In genomic region chr17:64599187-64599676, GRCh38 we compare ENCODE assay signal across 8 cellular contexts.
DNase-seq lines count a peak whose midpoint lies in the region; ATAC-seq, FAIRE-seq and TF ChIP-seq lines count a peak whose summit lies in the region.

No MANE protein-coding gene starts in this region.

- WGBS in testis, 2 donors: 73 to 87% methylated on average over 10 of the region's 10 CpGs

- TF ChIP-seq POLR2A in GM12891 (IDR thresholded peaks at IDR 0.05; ENCODE audit: low read depth, low read length) (peak; percentile 74), testis (IDR thresholded peaks at IDR 0.05) (no peak)

- intact Hi-C loops in testis (cut with DNase I; ENCODE audit: low total_unique reads): no loop called here

- peaks cover 8% of the 10 kb centered on the region for H3K36me3 Mint-ChIP-seq in T-helper 1 cell treated with Interleukin-12 subunit alpha and Interleukin-12 subunit beta and Interleukin-4 antibody, amounts not matched to agents 30 μg/mL and 1 μg/mL, for 36 hours (ENCODE audit: low read depth)
- H3K36me3 Mint-ChIP-seq in activated naive CD8-positive, alpha-beta T cell treated with anti-CD3 and anti-CD28 coated beads, Interleukin-2, amount 10 ng/mL, durations not matched to agents 7 days and 5 days: peaks cover 10% of the 10 kb centered on the region

- peak; percentile 86 for FAIRE-seq in GM12891 (lab: Jason Lieb, UNC)

- DNase-seq in GM12891 (ENCODE audit: insufficient read length, low spot score): no peak
- peak; percentile 60 for DNase-seq in activated naive CD8-positive, alpha-beta T cell treated with anti-CD3 and anti-CD28 coated beads, Interleukin-2, amount 10 ng/mL, durations not matched to agents 7 days and 5 days
- peak; percentile 10 to 24 (median 17) for DNase-seq in stimulated activated CD4-positive, alpha-beta T cell treated with anti-CD3 and anti-CD28 coated beads, TNF-alpha, amount 100 ng/mL, for 48 hours (ENCODE audit: low read depth in 3 of 3)
- DNase-seq in pons (ENCODE audit: low spot score): no peak
- DNase-seq in NCI-H526 treated with DMSO at 0.1 percent for 48 hours (lab: John Stamatoyannopoulos, UW): no peak
- DNase-seq in testis: no peak

- H3K9me3 Mint-ChIP-seq in T-helper 1 cell treated with Interleukin-12 subunit alpha and Interleukin-12 subunit beta and Interleukin-4 antibody, amounts not matched to agents 30 μg/mL and 1 μg/mL, for 36 hours: no peaks in the 10 kb centered on the region
- H3K9me3 Mint-ChIP-seq in activated naive CD8-positive, alpha-beta T cell treated with anti-CD3 and anti-CD28 coated beads, Interleukin-2, amount 10 ng/mL, durations not matched to agents 7 days and 5 days: no peaks in the 10 kb centered on the region

- H3K27ac ChIP-seq in testis: no peak overlapping the region

- H3K27me3 Mint-ChIP-seq in T-helper 1 cell treated with Interleukin-12 subunit alpha and Interleukin-12 subunit beta and Interleukin-4 antibody, amounts not matched to agents 30 μg/mL and 1 μg/mL, for 36 hours (ENCODE audit: low read depth): no peaks in the 10 kb centered on the region
- H3K27me3 Mint-ChIP-seq in activated naive CD8-positive, alpha-beta T cell treated with anti-CD3 and anti-CD28 coated beads, Interleukin-2, amount 10 ng/mL, durations not matched to agents 7 days and 5 days: no peaks in the 10 kb centered on the region

- no peak overlapping the region for H3K4me3 ChIP-seq in testis

- peak; percentile 89 for ATAC-seq in HG02678 (IDR thresholded peaks at IDR 0.05; ENCODE audit: unreplicated experiment)
- ATAC-seq in activated naive CD8-positive, alpha-beta T cell treated with anti-CD3 and anti-CD28 coated beads, Interleukin-2, amount 10 ng/mL, durations not matched to agents 7 days and 5 days (ENCODE audit: low read depth): peak; percentile 100

- H3K9me3 ChIP-seq in testis: no peaks in the 10 kb centered on the region

- peaks cover 23% of the 10 kb centered on the region for H3K4me1 Mint-ChIP-seq in T-helper 1 cell treated with Interleukin-12 subunit alpha and Interleukin-12 subunit beta and Interleukin-4 antibody, amounts not matched to agents 30 μg/mL and 1 μg/mL, for 36 hours (ENCODE audit: low read depth)
- peaks cover 22% of the 10 kb centered on the region for H3K4me1 Mint-ChIP-seq in activated naive CD8-positive, alpha-beta T cell treated with anti-CD3 and anti-CD28 coated beads, Interleukin-2, amount 10 ng/mL, durations not matched to agents 7 days and 5 days

- no peaks in the 10 kb centered on the region for H3K36me3 ChIP-seq in testis (ENCODE audit: low read depth, missing control alignments)

- H3K4me1 ChIP-seq in testis: peaks cover 2% of the 10 kb centered on the region

- POLR2A ChIA-PET in activated naive CD8-positive, alpha-beta T cell treated with anti-CD3 and anti-CD28 coated beads, Interleukin-2, amount 10 ng/mL, durations not matched to agents 7 days and 5 days (lab: Charles Lee): interaction anchor here (0.9 to 1.9 kb wide), 3 partner anchors 24 to 93 kb away, joined by 3 to 17 read pairs (median 3); partner anchors contain the start of genes CEP95 and DDX5

- TF ChIP-seq CTCF in testis (IDR thresholded peaks at IDR 0.05): no peak

- no peaks in the 10 kb centered on the region for H3K27me3 ChIP-seq in testis

- peak overlapping the region; percentile 79 for H3K27ac Mint-ChIP-seq in T-helper 1 cell treated with Interleukin-12 subunit alpha and Interleukin-12 subunit beta and Interleukin-4 antibody, amounts not matched to agents 30 μg/mL and 1 μg/mL, for 36 hours
- peak overlapping the region; percentile 86 for H3K27ac Mint-ChIP-seq in activated naive CD8-positive, alpha-beta T cell treated with anti-CD3 and anti-CD28 coated beads, Interleukin-2, amount 10 ng/mL, durations not matched to agents 7 days and 5 days

- H3K4me3 Mint-ChIP-seq in T-helper 1 cell treated with Interleukin-12 subunit alpha and Interleukin-12 subunit beta and Interleukin-4 antibody, amounts not matched to agents 30 μg/mL and 1 μg/mL, for 36 hours: peak overlapping the region; percentile 57
- peak overlapping the region; percentile 77 for H3K4me3 Mint-ChIP-seq in activated naive CD8-positive, alpha-beta T cell treated with anti-CD3 and anti-CD28 coated beads, Interleukin-2, amount 10 ng/mL, durations not matched to agents 7 days and 5 days

TF ChIP-seq in GM12891, 5 proteins besides CTCF, POLR2A, EP300 and RAD21:
- no peak for TF ChIP-seq PAX5 (IDR thresholded peaks at IDR 0.05; ENCODE audit: insufficient read depth, low read length, severe bottlenecking)
- peak; percentile 68 for TF ChIP-seq POLR2AphosphoS5 (IDR thresholded peaks at IDR 0.05; ENCODE audit: low read depth, low read length)
- peak; percentile 82 for TF ChIP-seq SPI1 (IDR thresholded peaks at IDR 0.05; ENCODE audit: low read depth, low read length)
- no peak for TF ChIP-seq TAF1 (IDR thresholded peaks at IDR 0.05; ENCODE audit: low read depth, low read length)
- TF ChIP-seq POU2F2 (IDR thresholded peaks at IDR 0.05; ENCODE audit: low read depth, low read length): 0 out of 2 replicates have a peak, but pooled peaks have one; percentile 21

Comparison
In these comparisons a context has a peak if more than half of its experiments do, and no peak if none do; other contexts are left out.
1. DNase-seq: peak in activated naive CD8-positive, alpha-beta T cell treated with anti-CD3 and anti-CD28 coated beads, Interleukin-2, amount 10 ng/mL, durations not matched to agents 7 days and 5 days (single experiment) and stimulated activated CD4-positive, alpha-beta T cell treated with anti-CD3 and anti-CD28 coated beads, TNF-alpha, amount 100 ng/mL, for 48 hours (3 of 3); none in GM12891 (single experiment), pons (single experiment), NCI-H526 treated with DMSO at 0.1 percent for 48 hours (single experiment) and testis (single experiment).